Comparison of ENCODE assay signal across 1 cellular context in the genomic region with DNA sequence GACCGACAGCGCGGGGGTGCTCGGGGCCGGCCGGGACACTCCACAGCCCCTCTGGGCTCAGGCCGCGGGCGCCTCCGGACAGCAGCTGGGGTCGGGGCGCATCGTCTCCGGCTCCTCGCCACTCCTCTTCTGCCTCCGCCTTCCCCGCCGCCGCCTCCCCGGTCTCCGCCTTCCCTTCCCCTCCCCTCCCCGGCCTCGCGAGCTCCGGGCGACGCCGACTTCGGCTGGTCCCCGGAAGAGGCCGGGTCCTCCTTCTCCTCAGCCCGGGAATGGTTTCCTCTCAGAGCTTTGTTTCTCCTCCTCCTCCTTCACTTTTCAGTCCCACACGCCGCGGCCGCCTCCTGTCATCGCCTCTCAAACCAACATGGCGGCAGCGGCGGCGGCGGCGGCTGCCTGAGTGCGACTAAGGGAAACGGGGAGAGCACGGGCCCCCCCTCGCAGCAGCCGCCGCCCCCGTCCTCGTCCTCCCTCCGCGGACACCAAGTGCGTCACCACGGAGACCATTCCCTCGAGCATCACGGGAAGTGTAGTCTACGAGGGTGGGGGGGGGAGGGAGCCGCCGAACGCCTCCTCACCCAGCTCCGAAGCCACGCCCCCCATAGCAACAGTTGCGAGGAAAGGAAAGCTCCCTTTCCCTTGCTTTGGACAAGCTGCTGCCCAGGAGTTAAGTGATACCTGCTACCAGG.
TF ChIP-seq lines count a peak whose summit lies in the region.

A gene with protein sequence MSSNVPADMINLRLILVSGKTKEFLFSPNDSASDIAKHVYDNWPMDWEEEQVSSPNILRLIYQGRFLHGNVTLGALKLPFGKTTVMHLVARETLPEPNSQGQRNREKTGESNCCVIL (minus strand): TSS at position 405 of the 686 bp plus-strand sequence. CDS start 1,079 bp downstream, outside the sequence.

TF ChIP-seq in HepG2, 621 proteins besides CTCF, POLR2A, EP300 and RAD21 (continued from another document and continues in another):
- no peak for TF ChIP-seq MEIS2 (CRISPR knock-in tag; IDR thresholded peaks at IDR 0.05)
- TF ChIP-seq, protein P1, sequence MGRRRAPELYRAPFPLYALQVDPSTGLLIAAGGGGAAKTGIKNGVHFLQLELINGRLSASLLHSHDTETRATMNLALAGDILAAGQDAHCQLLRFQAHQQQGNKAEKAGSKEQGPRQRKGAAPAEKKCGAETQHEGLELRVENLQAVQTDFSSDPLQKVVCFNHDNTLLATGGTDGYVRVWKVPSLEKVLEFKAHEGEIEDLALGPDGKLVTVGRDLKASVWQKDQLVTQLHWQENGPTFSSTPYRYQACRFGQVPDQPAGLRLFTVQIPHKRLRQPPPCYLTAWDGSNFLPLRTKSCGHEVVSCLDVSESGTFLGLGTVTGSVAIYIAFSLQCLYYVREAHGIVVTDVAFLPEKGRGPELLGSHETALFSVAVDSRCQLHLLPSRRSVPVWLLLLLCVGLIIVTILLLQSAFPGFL (CRISPR knock-in tag; IDR thresholded peaks at IDR 0.05): no peak
- TF ChIP-seq, protein P2, sequence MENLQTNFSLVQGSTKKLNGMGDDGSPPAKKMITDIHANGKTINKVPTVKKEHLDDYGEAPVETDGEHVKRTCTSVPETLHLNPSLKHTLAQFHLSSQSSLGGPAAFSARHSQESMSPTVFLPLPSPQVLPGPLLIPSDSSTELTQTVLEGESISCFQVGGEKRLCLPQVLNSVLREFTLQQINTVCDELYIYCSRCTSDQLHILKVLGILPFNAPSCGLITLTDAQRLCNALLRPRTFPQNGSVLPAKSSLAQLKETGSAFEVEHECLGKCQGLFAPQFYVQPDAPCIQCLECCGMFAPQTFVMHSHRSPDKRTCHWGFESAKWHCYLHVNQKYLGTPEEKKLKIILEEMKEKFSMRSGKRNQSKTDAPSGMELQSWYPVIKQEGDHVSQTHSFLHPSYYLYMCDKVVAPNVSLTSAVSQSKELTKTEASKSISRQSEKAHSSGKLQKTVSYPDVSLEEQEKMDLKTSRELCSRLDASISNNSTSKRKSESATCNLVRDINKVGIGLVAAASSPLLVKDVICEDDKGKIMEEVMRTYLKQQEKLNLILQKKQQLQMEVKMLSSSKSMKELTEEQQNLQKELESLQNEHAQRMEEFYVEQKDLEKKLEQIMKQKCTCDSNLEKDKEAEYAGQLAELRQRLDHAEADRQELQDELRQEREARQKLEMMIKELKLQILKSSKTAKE (CRISPR knock-in tag; IDR thresholded peaks at IDR 0.05; ENCODE audit: borderline replicate concordance): peak; percentile 31; the same call in 1 of the 2 replicates
- peak; percentile 84 for TF ChIP-seq HCFC1 (IDR thresholded peaks at IDR 0.05; ENCODE audit: low read depth, low read length)
- no peak for TF ChIP-seq GZF1 (CRISPR knock-in tag; IDR thresholded peaks at IDR 0.05)
- TF ChIP-seq, protein P3, sequence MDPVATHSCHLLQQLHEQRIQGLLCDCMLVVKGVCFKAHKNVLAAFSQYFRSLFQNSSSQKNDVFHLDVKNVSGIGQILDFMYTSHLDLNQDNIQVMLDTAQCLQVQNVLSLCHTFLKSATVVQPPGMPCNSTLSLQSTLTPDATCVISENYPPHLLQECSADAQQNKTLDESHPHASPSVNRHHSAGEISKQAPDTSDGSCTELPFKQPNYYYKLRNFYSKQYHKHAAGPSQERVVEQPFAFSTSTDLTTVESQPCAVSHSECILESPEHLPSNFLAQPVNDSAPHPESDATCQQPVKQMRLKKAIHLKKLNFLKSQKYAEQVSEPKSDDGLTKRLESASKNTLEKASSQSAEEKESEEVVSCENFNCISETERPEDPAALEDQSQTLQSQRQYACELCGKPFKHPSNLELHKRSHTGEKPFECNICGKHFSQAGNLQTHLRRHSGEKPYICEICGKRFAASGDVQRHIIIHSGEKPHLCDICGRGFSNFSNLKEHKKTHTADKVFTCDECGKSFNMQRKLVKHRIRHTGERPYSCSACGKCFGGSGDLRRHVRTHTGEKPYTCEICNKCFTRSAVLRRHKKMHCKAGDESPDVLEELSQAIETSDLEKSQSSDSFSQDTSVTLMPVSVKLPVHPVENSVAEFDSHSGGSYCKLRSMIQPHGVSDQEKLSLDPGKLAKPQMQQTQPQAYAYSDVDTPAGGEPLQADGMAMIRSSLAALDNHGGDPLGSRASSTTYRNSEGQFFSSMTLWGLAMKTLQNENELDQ (CRISPR knock-in tag; IDR thresholded peaks at IDR 0.05; ENCODE audit: borderline replicate concordance): no peak
- TF ChIP-seq ZNF264 (CRISPR knock-in tag; IDR thresholded peaks at IDR 0.05): no peak
- TF ChIP-seq, protein P4, sequence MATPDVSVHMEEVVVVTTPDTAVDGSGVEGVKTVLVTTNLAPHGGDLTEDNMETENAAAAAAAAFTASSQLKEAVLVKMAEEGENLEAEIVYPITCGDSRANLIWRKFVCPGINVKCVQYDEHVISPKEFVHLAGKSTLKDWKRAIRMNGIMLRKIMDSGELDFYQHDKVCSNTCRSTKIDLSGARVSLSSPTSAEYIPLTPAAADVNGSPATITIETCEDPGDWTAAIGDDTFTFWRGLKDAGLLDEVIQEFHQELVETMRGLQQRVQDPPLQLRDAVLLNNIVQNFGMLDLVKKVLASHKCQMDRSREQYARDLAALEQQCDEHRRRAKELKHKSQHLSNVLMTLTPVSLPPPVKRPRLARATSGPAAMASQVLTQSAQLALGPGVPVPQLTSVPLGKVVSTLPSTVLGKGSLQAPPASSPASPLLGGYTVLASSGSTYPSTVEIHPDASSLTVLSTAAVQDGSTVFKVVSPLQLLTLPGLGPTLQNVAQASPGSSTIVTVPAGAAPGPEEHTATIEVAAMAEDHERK (CRISPR knock-in tag; IDR thresholded peaks at IDR 0.05; ENCODE audit: low read depth): peak; percentile 47; the same call in 1 of the 2 replicates
- TF ChIP-seq ZNF672 (CRISPR knock-in tag; IDR thresholded peaks at IDR 0.05): no peak
- TF ChIP-seq, protein P5, sequence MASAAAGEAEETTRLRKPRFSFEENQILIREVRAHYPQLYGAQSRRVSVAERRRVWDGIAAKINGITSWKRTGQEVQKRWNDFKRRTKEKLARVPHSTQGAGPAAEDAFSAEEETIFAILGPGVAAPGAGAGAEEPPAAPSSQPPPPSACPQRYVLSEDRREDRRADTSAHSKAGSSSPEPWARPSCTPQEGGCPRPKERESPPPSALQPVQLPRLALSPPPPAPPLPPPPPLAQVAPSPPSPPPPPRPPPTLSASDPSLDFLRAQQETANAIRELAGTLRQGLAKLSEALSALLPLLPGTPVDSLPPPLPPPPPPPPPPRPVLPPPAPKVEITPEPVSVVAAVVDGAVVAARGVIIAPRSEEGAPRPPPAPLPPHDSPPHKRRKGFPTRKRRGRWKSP (CRISPR knock-in tag; IDR thresholded peaks at IDR 0.05): no peak
- no peak for TF ChIP-seq ZMYM2 (CRISPR knock-in tag; IDR thresholded peaks at IDR 0.05)
- no peak for TF ChIP-seq ZNF781 (CRISPR knock-in tag; IDR thresholded peaks at IDR 0.05; ENCODE audit: borderline replicate concordance, not compliant biosample characterization)
- TF ChIP-seq, protein P6, sequence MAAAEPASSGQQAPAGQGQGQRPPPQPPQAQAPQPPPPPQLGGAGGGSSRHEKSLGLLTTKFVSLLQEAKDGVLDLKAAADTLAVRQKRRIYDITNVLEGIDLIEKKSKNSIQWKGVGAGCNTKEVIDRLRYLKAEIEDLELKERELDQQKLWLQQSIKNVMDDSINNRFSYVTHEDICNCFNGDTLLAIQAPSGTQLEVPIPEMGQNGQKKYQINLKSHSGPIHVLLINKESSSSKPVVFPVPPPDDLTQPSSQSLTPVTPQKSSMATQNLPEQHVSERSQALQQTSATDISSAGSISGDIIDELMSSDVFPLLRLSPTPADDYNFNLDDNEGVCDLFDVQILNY (CRISPR knock-in tag; conservative IDR thresholded peaks at IDR 0.05): no peak
- no peak for TF ChIP-seq NCOA1 (CRISPR knock-in tag; IDR thresholded peaks at IDR 0.05)
- no peak for TF ChIP-seq ZNF446 (CRISPR knock-in tag; IDR thresholded peaks at IDR 0.05)
- no peak for TF ChIP-seq ZNF761 (CRISPR knock-in tag; conservative IDR thresholded peaks at IDR 0.05)
- TF ChIP-seq AGO2 (optimal IDR thresholded peaks at IDR 0.05; ENCODE audit: low read depth, low read length): peak; percentile 10
- TF ChIP-seq TGIF2 (CRISPR knock-in tag; IDR thresholded peaks at IDR 0.05): peak; percentile 36; the same call in 1 of the 2 replicates
- no peak for TF ChIP-seq NFIB (CRISPR knock-in tag; IDR thresholded peaks at IDR 0.05; ENCODE audit: borderline replicate concordance)
- TF ChIP-seq CEBPB (IDR thresholded peaks at IDR 0.05; ENCODE audit: borderline replicate concordance, low read depth, low read length): no peak
- TF ChIP-seq ZNF629 (CRISPR knock-in tag; conservative IDR thresholded peaks at IDR 0.05): no peak
- TF ChIP-seq, protein P7, sequence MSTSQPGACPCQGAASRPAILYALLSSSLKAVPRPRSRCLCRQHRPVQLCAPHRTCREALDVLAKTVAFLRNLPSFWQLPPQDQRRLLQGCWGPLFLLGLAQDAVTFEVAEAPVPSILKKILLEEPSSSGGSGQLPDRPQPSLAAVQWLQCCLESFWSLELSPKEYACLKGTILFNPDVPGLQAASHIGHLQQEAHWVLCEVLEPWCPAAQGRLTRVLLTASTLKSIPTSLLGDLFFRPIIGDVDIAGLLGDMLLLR (CRISPR knock-in tag; IDR thresholded peaks at IDR 0.05): no peak
- no peak for TF ChIP-seq ZNF124 (CRISPR knock-in tag; IDR thresholded peaks at IDR 0.05)
- TF ChIP-seq ZIK1 (CRISPR knock-in tag; IDR thresholded peaks at IDR 0.05; ENCODE audit: borderline replicate concordance, low read depth): no peak
- peak; percentile 73 for TF ChIP-seq POLR2AphosphoS5 (IDR thresholded peaks at IDR 0.05; ENCODE audit: low read depth, low read length)
- TF ChIP-seq, protein P8, sequence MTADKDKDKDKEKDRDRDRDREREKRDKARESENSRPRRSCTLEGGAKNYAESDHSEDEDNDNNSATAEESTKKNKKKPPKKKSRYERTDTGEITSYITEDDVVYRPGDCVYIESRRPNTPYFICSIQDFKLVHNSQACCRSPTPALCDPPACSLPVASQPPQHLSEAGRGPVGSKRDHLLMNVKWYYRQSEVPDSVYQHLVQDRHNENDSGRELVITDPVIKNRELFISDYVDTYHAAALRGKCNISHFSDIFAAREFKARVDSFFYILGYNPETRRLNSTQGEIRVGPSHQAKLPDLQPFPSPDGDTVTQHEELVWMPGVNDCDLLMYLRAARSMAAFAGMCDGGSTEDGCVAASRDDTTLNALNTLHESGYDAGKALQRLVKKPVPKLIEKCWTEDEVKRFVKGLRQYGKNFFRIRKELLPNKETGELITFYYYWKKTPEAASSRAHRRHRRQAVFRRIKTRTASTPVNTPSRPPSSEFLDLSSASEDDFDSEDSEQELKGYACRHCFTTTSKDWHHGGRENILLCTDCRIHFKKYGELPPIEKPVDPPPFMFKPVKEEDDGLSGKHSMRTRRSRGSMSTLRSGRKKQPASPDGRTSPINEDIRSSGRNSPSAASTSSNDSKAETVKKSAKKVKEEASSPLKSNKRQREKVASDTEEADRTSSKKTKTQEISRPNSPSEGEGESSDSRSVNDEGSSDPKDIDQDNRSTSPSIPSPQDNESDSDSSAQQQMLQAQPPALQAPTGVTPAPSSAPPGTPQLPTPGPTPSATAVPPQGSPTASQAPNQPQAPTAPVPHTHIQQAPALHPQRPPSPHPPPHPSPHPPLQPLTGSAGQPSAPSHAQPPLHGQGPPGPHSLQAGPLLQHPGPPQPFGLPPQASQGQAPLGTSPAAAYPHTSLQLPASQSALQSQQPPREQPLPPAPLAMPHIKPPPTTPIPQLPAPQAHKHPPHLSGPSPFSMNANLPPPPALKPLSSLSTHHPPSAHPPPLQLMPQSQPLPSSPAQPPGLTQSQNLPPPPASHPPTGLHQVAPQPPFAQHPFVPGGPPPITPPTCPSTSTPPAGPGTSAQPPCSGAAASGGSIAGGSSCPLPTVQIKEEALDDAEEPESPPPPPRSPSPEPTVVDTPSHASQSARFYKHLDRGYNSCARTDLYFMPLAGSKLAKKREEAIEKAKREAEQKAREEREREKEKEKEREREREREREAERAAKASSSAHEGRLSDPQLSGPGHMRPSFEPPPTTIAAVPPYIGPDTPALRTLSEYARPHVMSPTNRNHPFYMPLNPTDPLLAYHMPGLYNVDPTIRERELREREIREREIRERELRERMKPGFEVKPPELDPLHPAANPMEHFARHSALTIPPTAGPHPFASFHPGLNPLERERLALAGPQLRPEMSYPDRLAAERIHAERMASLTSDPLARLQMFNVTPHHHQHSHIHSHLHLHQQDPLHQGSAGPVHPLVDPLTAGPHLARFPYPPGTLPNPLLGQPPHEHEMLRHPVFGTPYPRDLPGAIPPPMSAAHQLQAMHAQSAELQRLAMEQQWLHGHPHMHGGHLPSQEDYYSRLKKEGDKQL (CRISPR knock-in tag; IDR thresholded peaks at IDR 0.05; ENCODE audit: low read depth): 0 out of 2 replicates have a peak, but pooled peaks have one; percentile 12
- TF ChIP-seq POLR2G (IDR thresholded peaks at IDR 0.05; ENCODE audit: low read depth, low read length): peak; percentile 85
- TF ChIP-seq, protein P9, sequence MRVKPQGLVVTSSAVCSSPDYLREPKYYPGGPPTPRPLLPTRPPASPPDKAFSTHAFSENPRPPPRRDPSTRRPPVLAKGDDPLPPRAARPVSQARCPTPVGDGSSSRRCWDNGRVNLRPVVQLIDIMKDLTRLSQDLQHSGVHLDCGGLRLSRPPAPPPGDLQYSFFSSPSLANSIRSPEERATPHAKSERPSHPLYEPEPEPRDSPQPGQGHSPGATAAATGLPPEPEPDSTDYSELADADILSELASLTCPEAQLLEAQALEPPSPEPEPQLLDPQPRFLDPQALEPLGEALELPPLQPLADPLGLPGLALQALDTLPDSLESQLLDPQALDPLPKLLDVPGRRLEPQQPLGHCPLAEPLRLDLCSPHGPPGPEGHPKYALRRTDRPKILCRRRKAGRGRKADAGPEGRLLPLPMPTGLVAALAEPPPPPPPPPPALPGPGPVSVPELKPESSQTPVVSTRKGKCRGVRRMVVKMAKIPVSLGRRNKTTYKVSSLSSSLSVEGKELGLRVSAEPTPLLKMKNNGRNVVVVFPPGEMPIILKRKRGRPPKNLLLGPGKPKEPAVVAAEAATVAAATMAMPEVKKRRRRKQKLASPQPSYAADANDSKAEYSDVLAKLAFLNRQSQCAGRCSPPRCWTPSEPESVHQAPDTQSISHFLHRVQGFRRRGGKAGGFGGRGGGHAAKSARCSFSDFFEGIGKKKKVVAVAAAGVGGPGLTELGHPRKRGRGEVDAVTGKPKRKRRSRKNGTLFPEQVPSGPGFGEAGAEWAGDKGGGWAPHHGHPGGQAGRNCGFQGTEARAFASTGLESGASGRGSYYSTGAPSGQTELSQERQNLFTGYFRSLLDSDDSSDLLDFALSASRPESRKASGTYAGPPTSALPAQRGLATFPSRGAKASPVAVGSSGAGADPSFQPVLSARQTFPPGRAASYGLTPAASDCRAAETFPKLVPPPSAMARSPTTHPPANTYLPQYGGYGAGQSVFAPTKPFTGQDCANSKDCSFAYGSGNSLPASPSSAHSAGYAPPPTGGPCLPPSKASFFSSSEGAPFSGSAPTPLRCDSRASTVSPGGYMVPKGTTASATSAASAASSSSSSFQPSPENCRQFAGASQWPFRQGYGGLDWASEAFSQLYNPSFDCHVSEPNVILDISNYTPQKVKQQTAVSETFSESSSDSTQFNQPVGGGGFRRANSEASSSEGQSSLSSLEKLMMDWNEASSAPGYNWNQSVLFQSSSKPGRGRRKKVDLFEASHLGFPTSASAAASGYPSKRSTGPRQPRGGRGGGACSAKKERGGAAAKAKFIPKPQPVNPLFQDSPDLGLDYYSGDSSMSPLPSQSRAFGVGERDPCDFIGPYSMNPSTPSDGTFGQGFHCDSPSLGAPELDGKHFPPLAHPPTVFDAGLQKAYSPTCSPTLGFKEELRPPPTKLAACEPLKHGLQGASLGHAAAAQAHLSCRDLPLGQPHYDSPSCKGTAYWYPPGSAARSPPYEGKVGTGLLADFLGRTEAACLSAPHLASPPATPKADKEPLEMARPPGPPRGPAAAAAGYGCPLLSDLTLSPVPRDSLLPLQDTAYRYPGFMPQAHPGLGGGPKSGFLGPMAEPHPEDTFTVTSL (CRISPR knock-in tag; IDR thresholded peaks at IDR 0.05; ENCODE audit: borderline replicate concordance): 0 out of 2 replicates have a peak, but pooled peaks have one; percentile 11
- TF ChIP-seq ZNF317 (CRISPR knock-in tag; IDR thresholded peaks at IDR 0.05): 0 out of 2 replicates have a peak, but pooled peaks have one; percentile 30
- no peak for TF ChIP-seq ZNF225 (CRISPR knock-in tag; IDR thresholded peaks at IDR 0.05)
- TF ChIP-seq GFI1 (CRISPR knock-in tag; IDR thresholded peaks at IDR 0.05; ENCODE audit: borderline replicate concordance): no peak
